Comparison of ENCODE assay signal across 8 cellular contexts in genomic region chrX:106611682-106612402, GRCh38. TPM values are rescaled to one million over a fixed set of nuclear protein-coding genes. Genes with fewer than 3 reads are reported as not detected.
DNase-seq lines count a peak whose midpoint lies in the region; ATAC-seq, FAIRE-seq and TF ChIP-seq lines count a peak whose summit lies in the region.

A gene with protein sequence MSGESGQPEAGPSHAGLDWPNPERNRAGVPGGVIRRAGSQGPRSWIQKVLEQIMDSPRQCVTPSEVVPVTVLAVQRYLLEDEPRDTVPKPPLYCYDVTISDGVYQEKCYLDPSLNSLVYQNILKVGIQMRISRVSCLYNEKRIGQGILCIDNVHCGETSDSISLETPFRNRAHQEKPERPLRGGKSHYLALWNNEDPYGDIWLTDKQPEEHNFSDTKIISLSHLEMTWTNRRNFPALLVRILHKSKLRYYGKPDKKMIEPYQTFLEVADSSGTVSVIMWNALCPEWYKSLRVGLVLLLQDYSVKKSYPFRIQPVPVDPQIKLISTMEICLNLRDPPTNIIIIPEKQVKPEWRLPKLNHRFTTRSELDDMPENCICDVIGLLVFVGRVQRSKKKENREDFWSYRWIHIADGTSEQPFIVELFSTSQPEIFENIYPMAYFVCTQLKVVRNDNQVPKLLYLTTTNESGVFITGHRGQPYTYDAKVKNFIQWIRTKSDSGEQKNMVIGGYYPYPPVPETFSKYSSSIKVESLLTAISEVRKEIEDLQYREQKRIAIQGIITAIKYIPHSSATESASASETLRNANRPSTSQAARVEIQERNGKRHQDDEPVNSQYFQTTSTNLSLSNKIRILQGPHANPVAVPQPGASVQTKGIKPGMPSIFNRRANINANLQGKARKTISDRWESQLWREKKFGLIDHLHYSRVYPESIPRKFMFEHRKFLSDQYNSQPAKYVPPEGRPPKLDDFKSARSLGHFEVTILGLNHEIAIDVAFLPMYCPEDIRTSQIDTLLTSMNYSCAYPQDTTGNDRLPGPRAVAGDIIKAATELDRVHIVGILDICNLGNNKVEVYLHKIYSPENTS (plus strand): TSS chrX:106611978. CDS start chrX:106612081, 103 bp downstream.

- H3K9me3 ChIP-seq in SJSA1 (replicated peaks) (no peaks in the 10 kb centered on the region), ovary (no peaks in the 10 kb centered on the region), thoracic aorta (no peaks in the 10 kb centered on the region)

- no peaks in the 10 kb centered on the region for H3K27me3 Mint-ChIP-seq in activated naive CD4-positive, alpha-beta T cell treated with anti-CD3 and anti-CD28 coated beads, Interleukin-2, amount 50 U/mL, for 24 hours

- intact Hi-C loops in Right ventricle myocardium superior (cut with DNase I): no loop called here
- intact Hi-C loops in ovary (cut with DNase I): no loop called here

- no peak for TF ChIP-seq CTCF in ovary (IDR thresholded peaks at IDR 0.05)
- TF ChIP-seq CTCF in thoracic aorta (IDR thresholded peaks at IDR 0.05): no peak

- H3K27me3 ChIP-seq in SJSA1 (replicated peaks): no peaks in the 10 kb centered on the region
- H3K27me3 ChIP-seq in ovary: no peaks in the 10 kb centered on the region
- H3K27me3 ChIP-seq in thoracic aorta (replicated peaks; ENCODE audit: insufficient read depth): no peaks in the 10 kb centered on the region

- peak within 1 kb of the TSS; percentile 33 for H3K4me3 ChIP-seq in SJSA1
- H3K4me3 ChIP-seq in ovary: peak within 1 kb of the TSS; percentile 45
- H3K4me3 ChIP-seq in thoracic aorta: peak within 1 kb of the TSS; percentile 73

- H3K36me3 Mint-ChIP-seq in activated naive CD4-positive, alpha-beta T cell treated with anti-CD3 and anti-CD28 coated beads, Interleukin-2, amount 50 U/mL, for 24 hours: no peaks in the 10 kb centered on the region

- 27 to 39% (median 30%) methylated on average over 46 of the region's 46 CpGs for WGBS in ovary, 3 donors

- peak; percentile 69 for TF ChIP-seq POLR2A in ovary (IDR thresholded peaks at IDR 0.05)

- H3K36me3 ChIP-seq in SJSA1: no peaks in the 10 kb centered on the region
- no peaks in the 10 kb centered on the region for H3K36me3 ChIP-seq in ovary
- H3K36me3 ChIP-seq in thoracic aorta: no peaks in the 10 kb centered on the region

- peak; percentile 71 for DNase-seq in D341Med (ENCODE audit: low spot score)
- DNase-seq in HTR-8/SVneo (ENCODE audit: insufficient read length, low spot score): peak; percentile 2
- DNase-seq in SJSA1 (ENCODE audit: low read depth in 1 of 2, low spot score in 2 of 2): peak; percentile 19 to 62
- peak; percentile 85 for DNase-seq in Right ventricle myocardium superior
- peak; percentile 77 to 84 (median 82) for DNase-seq in ovary
- peak; percentile 24 for DNase-seq in thoracic aorta (ENCODE audit: low spot score)

- H3K4me1 ChIP-seq in SJSA1 (replicated peaks): no peaks in the 10 kb centered on the region; the same call in 1 of the 2 replicates
- no peaks in the 10 kb centered on the region for H3K4me1 ChIP-seq in ovary (ENCODE audit: insufficient read depth)
- no peaks in the 10 kb centered on the region for H3K4me1 ChIP-seq in thoracic aorta (ENCODE audit: control insufficient read depth in 1 of 2, low read depth in 2 of 2)

- ATAC-seq in GM21390 (IDR thresholded peaks at IDR 0.05; ENCODE audit: unreplicated experiment) (peak; percentile 97), Right ventricle myocardium superior (ENCODE audit: poor library complexity) (peak; percentile 100), thoracic aorta (ENCODE audit: insufficient number of reproducible peaks, low FRiP score, low read depth) (no peak)

- no peaks in the 10 kb centered on the region for H3K9me3 Mint-ChIP-seq in activated naive CD4-positive, alpha-beta T cell treated with anti-CD3 and anti-CD28 coated beads, Interleukin-2, amount 50 U/mL, for 24 hours

- H3K27ac Mint-ChIP-seq in activated naive CD4-positive, alpha-beta T cell treated with anti-CD3 and anti-CD28 coated beads, Interleukin-2, amount 50 U/mL, for 24 hours: peak within 1 kb of the TSS; percentile 90

- peak within 1 kb of the TSS; percentile 95 for H3K4me3 Mint-ChIP-seq in activated naive CD4-positive, alpha-beta T cell treated with anti-CD3 and anti-CD28 coated beads, Interleukin-2, amount 50 U/mL, for 24 hours

- TF ChIP-seq EP300 in ovary (IDR thresholded peaks at IDR 0.05): no peak

- peaks cover 30% of the 10 kb centered on the region for H3K4me1 Mint-ChIP-seq in activated naive CD4-positive, alpha-beta T cell treated with anti-CD3 and anti-CD28 coated beads, Interleukin-2, amount 50 U/mL, for 24 hours

- no peak for FAIRE-seq in HTR-8/SVneo (lab: Jason Lieb, UNC)

- H3K27ac ChIP-seq in SJSA1 (no peak within 1 kb of the TSS), ovary (no peak within 1 kb of the TSS), thoracic aorta (no peak within 1 kb of the TSS)

RNA-seq across cellular contexts. Expression of the gene that starts here (rescaled TPM):
- total RNA-seq in SJSA1 (2014; rRNA removed; shearing (Covaris generic)): 0.61 and 0.85 TPM in 2 replicates
- 0.97 TPM for total RNA-seq in Right ventricle myocardium superior
- total RNA-seq in ovary: 10 to 100 TPM in 3 of 7 donors, 1 to 10 TPM in 4; 6.8 to 20.9 (median 9.5) TPM
- 1 to 10 TPM; 4.2 to 7.1 TPM for polyA plus RNA-seq in ovary
- total RNA-seq in thoracic aorta: 1 to 10 TPM in 1 of 2 donors, under 1 TPM in 1; 0.81 to 4.9 TPM

Comparison
In these comparisons a context has a peak if more than half of its experiments do, and no peak if none do; other contexts are left out.
1. Peak in DNase-seq and H3K4me3 ChIP-seq in SJSA1; RNA of the gene not detected or under 1 TPM.
2. Peak in DNase-seq and ATAC-seq in Right ventricle myocardium superior; RNA of the gene not detected or under 1 TPM.
3. DNase-seq: peak in every context shown above with its lines; median percentile 85 in Right ventricle myocardium superior; 82 in ovary; 71 in D341Med; 40 in SJSA1; 24 in thoracic aorta; 2 in HTR-8/SVneo.